13 cellular contexts compared by ENCODE assay signal in genomic region chr22:28560005-28560742, GRCh38.
DNase-seq lines count a peak whose midpoint lies in the region; ATAC-seq and TF ChIP-seq lines count a peak whose summit lies in the region.
"Had no signal": no experiment of that assay in that cellular context is flagged by ENCODE, and none has a peak within 500 bp of the region (broad histone marks: within the 10 kb centered on the region; RNA-seq: fewer than 3 reads in every experiment).

No MANE protein-coding gene starts in this region.

- peaks cover 15% of the 10 kb centered on the region; the same call in 1 of the 2 replicates for H3F3A ChIP-seq in PC-9 (ENCODE audit: insufficient read depth, low read depth)

- H3K4me3 ChIP-seq in PC-9 (no peak overlapping the region), lower lobe of right lung (no peak overlapping the region)

- no peaks in the 10 kb centered on the region for H3K9me2 ChIP-seq in PC-9 (ENCODE audit: insufficient read depth)

- BruUV-seq in PC-9 (replicated peaks; lab: Mats Ljungman, UMichigan): no TSS peak

- H3K4me1 ChIP-seq in PC-9 (replicated peaks; ENCODE audit: insufficient read depth): peaks cover 16% of the 10 kb centered on the region
- no peaks in the 10 kb centered on the region for H3K4me1 ChIP-seq in lower lobe of right lung

- CTCF ChIA-PET in PC-9 (lab: Charles Lee): no interaction called here

- TF ChIP-seq CTCF in PC-9 (conservative IDR thresholded peaks at IDR 0.05) (no peak), omental fat pad (IDR thresholded peaks at IDR 0.05) (no peak), lower lobe of right lung (IDR thresholded peaks at IDR 0.05) (no peak)

- no peaks in the 10 kb centered on the region for H3K27me3 ChIP-seq in PC-9 (ENCODE audit: insufficient read depth, low read depth)
- H3K27me3 ChIP-seq in lower lobe of right lung (ENCODE audit: low read depth): no peaks in the 10 kb centered on the region

- intact Hi-C loops in PC-9 (cut with micrococcal nuclease; ENCODE audit: unreplicated experiment): loop anchor here (1.0 kb wide), 1 partner anchor 16 kb away; no protein-coding TSS in a partner anchor
- intact Hi-C loops in lower lobe of right lung (cut with DNase I): no loop called here

- POLR2A ChIA-PET in PC-9 (lab: Charles Lee; ENCODE audit: unreplicated experiment): interaction anchor here (0.6 kb wide), 1 partner anchor 1401 kb away, joined by 5 read pairs; no protein-coding TSS in a partner anchor

- H3K27ac ChIP-seq in PC-9 (peak overlapping the region; percentile 63), lower lobe of right lung (no peak overlapping the region)
- H3K27ac ChIP-seq: HL-60 had no signal

- H4K20me1 ChIP-seq in PC-9 (ENCODE audit: insufficient read depth): no peaks in the 10 kb centered on the region

- peak overlapping the region; percentile 14; the same call in 1 of the 2 replicates for H3K4me2 ChIP-seq in PC-9

- peak overlapping the region; percentile 31; the same call in 1 of the 2 replicates for H2AFZ ChIP-seq in PC-9

- ATAC-seq in omental fat pad (ENCODE audit: low FRiP score) (peak; percentile 89), lower lobe of right lung (no peak)
- ATAC-seq: activated CD8-positive, alpha-beta T cell treated with anti-CD3 and anti-CD28 coated beads for 36 hours; T-cell had no signal

- no peaks in the 10 kb centered on the region for H3K79me2 ChIP-seq in PC-9 (ENCODE audit: low read depth)

- H3K9me3 ChIP-seq in PC-9 (ENCODE audit: insufficient read depth, low read depth) (0 out of 2 replicates have a peak, but pooled peaks cover 5% of the 10 kb centered on the region), lower lobe of right lung (no peaks in the 10 kb centered on the region)

- H3K36me3 ChIP-seq in PC-9 (ENCODE audit: low read depth) (no peaks in the 10 kb centered on the region), lower lobe of right lung (no peaks in the 10 kb centered on the region)

- DNase-seq in GM04503 (ENCODE audit: low read depth) (peak; percentile 40), PC-9 (peak; percentile 1 to 63), epidermal melanocyte (ENCODE audit: insufficient read length, low spot score) (peak; percentile 41), omental fat pad (ENCODE audit: low spot score) (no peak), amygdala (lab: John Stamatoyannopoulos, UW) (no peak), HuH-7 (ENCODE audit: low spot score) (no peak), lower lobe of right lung (no peak)
- no peak for DNase-seq in activated CD4-positive, alpha-beta T cell treated with anti-CD3 and anti-CD28 coated beads for 4 hours
- DNase-seq: activated CD8-positive, alpha-beta T cell treated with anti-CD3 and anti-CD28 coated beads for 36 hours; DND-41; NCI-H774; T-cell had no signal

Comparison
In these comparisons a context has a peak if more than half of its experiments do, and no peak if none do; other contexts are left out.
1. DNase-seq: peak in GM04503 (single experiment), PC-9 (2 of 2) and epidermal melanocyte (single experiment); none in omental fat pad (single experiment), amygdala (0 of 56), HuH-7 (single experiment), lower lobe of right lung (single experiment) and activated CD4-positive, alpha-beta T cell treated with anti-CD3 and anti-CD28 coated beads for 4 hours (0 of 2).